23 cellular contexts compared by ENCODE assay signal in the genomic region with DNA sequence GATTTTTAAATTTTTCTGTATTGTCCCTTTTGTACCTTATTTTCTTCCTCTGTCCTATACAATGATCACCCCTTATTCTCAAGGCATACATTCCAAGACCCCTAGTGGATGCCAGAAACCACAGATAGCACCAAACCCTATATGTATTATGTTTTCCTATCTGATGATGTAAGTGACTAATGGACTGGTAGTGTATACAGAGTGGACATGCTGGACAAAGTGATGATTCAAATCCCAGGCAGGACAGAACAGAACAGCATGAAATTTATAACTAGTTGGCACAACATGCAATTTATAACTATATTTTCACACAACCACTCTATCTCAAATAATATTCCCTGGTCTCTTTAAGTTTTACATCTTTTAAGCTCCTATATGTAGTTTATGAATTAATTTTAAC.
"Had no signal": no experiment of that assay in that cellular context is flagged by ENCODE, and none has a peak within 500 bp of the region (broad histone marks: within the 10 kb centered on the region; RNA-seq: fewer than 3 reads in every experiment).

No MANE protein-coding gene starts in this region.

- H3K27me3 ChIP-seq: adrenal gland, Peyer's patch, SJSA1 had no signal

- ATAC-seq: activated CD8-positive, alpha-beta T cell treated with anti-CD3 and anti-CD28 coated beads, Interleukin-2, amount 10 ng/mL, durations not matched to agents 7 days and 5 days; SK-N-SH treated with all-trans-retinoic acid at 6 μM for 48 hours; WTC11 had no signal

- DNase-seq: activated CD4-positive, alpha-beta T cell treated with anti-CD3 and anti-CD28 coated beads for 48 hours; activated CD4-positive, alpha-beta T cell treated with anti-CD3 and anti-CD28 coated beads, Interleukin-2, amount 50 U/mL, for 4 hours; activated CD4-positive, CD25-positive, alpha-beta regulatory T cell treated with anti-CD3 and anti-CD28 coated beads, Interleukin-2, amount 50 U/mL, for 72 hours; activated CD8-positive, alpha-beta memory T cell treated with anti-CD3 and anti-CD28 coated beads, Interleukin-2, amount 50 U/mL, for 48 hours; activated CD8-positive, alpha-beta T cell treated with anti-CD3 and anti-CD28 coated beads, Interleukin-2, amount 10 ng/mL, durations not matched to agents 7 days and 5 days; activated naive CD4-positive, alpha-beta T cell treated with anti-CD3 and anti-CD28 coated beads, Interleukin-2, amount 50 U/mL, for 16 hours; activated naive CD8-positive, alpha-beta T cell treated with anti-CD3 and anti-CD28 coated beads, Interleukin-2, amount 10 ng/mL, durations not matched to agents 7 days and 5 days; activated T-cell treated with anti-CD3 and anti-CD28 coated beads, Interleukin-2, amount 50 U/mL, for 1 hour; adrenal gland; aorta; MM.1S; NCI-H1105; NCI-H1436; NCI-H1694 treated with DMSO at 0.1 percent for 48 hours; NCI-H2029 treated with DMSO at 0.1 percent for 48 hours; NCI-H510A treated with DMSO at 0.1 percent for 48 hours; NCI-H69; Peyer's patch; SHP77 had no signal

- H3K36me3 ChIP-seq: adrenal gland, Peyer's patch, SJSA1 had no signal

- H3K27ac ChIP-seq: adrenal gland, Peyer's patch, RWPE1, SJSA1 had no signal

- H3K4me3 ChIP-seq: adrenal gland, Peyer's patch, SJSA1 had no signal
